Comparison of ENCODE assay signal across 19 cellular contexts in the genomic region with DNA sequence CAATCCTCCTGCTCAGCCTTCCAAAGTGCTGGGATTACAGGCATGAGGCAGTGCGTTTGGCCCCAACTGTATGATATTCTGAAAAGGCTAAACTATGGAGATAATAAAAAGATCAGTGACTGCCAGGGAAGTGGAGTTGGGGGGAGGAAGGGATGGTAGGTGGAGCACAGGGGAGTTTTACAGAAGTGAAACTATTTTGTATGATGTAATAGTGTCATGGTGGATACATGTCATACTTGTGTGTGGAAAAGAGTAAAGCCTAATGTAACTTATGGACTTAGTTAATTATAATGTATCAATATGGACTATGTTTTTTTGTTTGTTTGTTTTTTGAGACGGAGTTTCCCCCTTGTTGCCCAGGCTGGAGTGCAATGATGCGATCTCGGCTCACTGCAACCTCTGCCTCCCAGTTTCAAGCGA. TPM values are rescaled to one million over a fixed set of nuclear protein-coding genes. Genes with fewer than 3 reads are reported as not detected.
DNase-seq lines count a peak whose midpoint lies in the region; ATAC-seq, FAIRE-seq and TF ChIP-seq lines count a peak whose summit lies in the region.
"Had no signal": no experiment of that assay in that cellular context is flagged by ENCODE, and none has a peak within 500 bp of the region (broad histone marks: within the 10 kb centered on the region; RNA-seq: fewer than 3 reads in every experiment).

No MANE protein-coding gene starts in this region.

- H3K27me3 Mint-ChIP-seq in activated naive CD4-positive, alpha-beta T cell treated with anti-CD3 and anti-CD28 coated beads, Interleukin-2, amount 50 U/mL, for 24 hours, result no peaks in the 10 kb centered on the region
- no peaks in the 10 kb centered on the region for H3K27me3 Mint-ChIP-seq in stimulated activated memory B cell treated with anti-CD40 and anti-IgM and Interleukin-4, amounts not matched to agents 10 μg/mL and 1 μg/mL and 100 μg/mL, for 72 hours
- peaks cover 7% of the 10 kb centered on the region for H3K27me3 Mint-ChIP-seq in nephron progenitor cell (ENCODE audit: low read depth, poor library complexity)
- H3K27me3 Mint-ChIP-seq: progenitor cell of endocrine pancreas had no signal

- H3K4me2 ChIP-seq in Karpas-422 (ENCODE audit: low read depth, low read length, poor library complexity, severe bottlenecking) (no peak overlapping the region), SU-DHL-6 (ENCODE audit: low read depth, low read length, poor library complexity, severe bottlenecking) (peak overlapping the region; percentile 4)

- no peak overlapping the region; the same call in 1 of the 2 replicates for H3K27ac ChIP-seq in Karpas-422 (ENCODE audit: low read length)
- H3K27ac ChIP-seq in SU-DHL-6 (ENCODE audit: low read depth, low read length), result no peak overlapping the region
- H3K27ac ChIP-seq: gastroesophageal sphincter had no signal

- H3K9me3 ChIP-seq in Karpas-422 (ENCODE audit: low read length) (no peaks in the 10 kb centered on the region), SU-DHL-6 (ENCODE audit: insufficient read depth, low read length) (no peaks in the 10 kb centered on the region)
- H3K9me3 ChIP-seq: gastroesophageal sphincter, mucosa of descending colon had no signal

- no peaks in the 10 kb centered on the region for H3K36me3 Mint-ChIP-seq in activated naive CD4-positive, alpha-beta T cell treated with anti-CD3 and anti-CD28 coated beads, Interleukin-2, amount 50 U/mL, for 24 hours
- no peaks in the 10 kb centered on the region for H3K36me3 Mint-ChIP-seq in stimulated activated memory B cell treated with anti-CD40 and anti-IgM and Interleukin-4, amounts not matched to agents 10 μg/mL and 1 μg/mL and 100 μg/mL, for 72 hours
- no peaks in the 10 kb centered on the region for H3K36me3 Mint-ChIP-seq in nephron progenitor cell (ENCODE audit: low read depth)

- H3K9me2 ChIP-seq in Karpas-422 (replicated peaks; ENCODE audit: insufficient read depth, low read length) (no peaks in the 10 kb centered on the region), SU-DHL-6 (replicated peaks; ENCODE audit: insufficient read depth, low read length) (no peaks in the 10 kb centered on the region)

- H4K20me1 ChIP-seq in Karpas-422 (ENCODE audit: insufficient read depth, low read depth, low read length), result no peaks in the 10 kb centered on the region
- H4K20me1 ChIP-seq in SU-DHL-6 (ENCODE audit: low read depth, low read length), result no peaks in the 10 kb centered on the region

- FAIRE-seq in D721Med (lab: Jason Lieb, UNC), result no peak
- FAIRE-seq: H1, keratinocyte had no signal

- H3K27ac Mint-ChIP-seq in activated naive CD4-positive, alpha-beta T cell treated with anti-CD3 and anti-CD28 coated beads, Interleukin-2, amount 50 U/mL, for 24 hours, result peak overlapping the region; percentile 71
- peak overlapping the region; percentile 53 for H3K27ac Mint-ChIP-seq in stimulated activated memory B cell treated with anti-CD40 and anti-IgM and Interleukin-4, amounts not matched to agents 10 μg/mL and 1 μg/mL and 100 μg/mL, for 72 hours
- no peak overlapping the region for H3K27ac Mint-ChIP-seq in nephron progenitor cell
- H3K27ac Mint-ChIP-seq: activated naive CD4-positive, alpha-beta T cell treated with anti-CD3 and anti-CD28 coated beads, Interleukin-2, amount 50 U/mL, for 72 hours; endodermal cell; progenitor cell of endocrine pancreas had no signal

- H3K4me1 ChIP-seq in Karpas-422 (ENCODE audit: low read length), result peaks cover 29% of the 10 kb centered on the region

- no peak for ATAC-seq in stimulated activated memory B cell treated with anti-CD40 and anti-IgM and Interleukin-4, amounts not matched to agents 10 μg/mL and 1 μg/mL and 100 μg/mL, for 72 hours
- ATAC-seq: activated naive CD4-positive, alpha-beta T cell treated with anti-CD3 and anti-CD28 coated beads, Interleukin-2, amount 50 U/mL, for 72 hours; gastroesophageal sphincter; mucosa of descending colon had no signal

- H3K79me2 ChIP-seq in Karpas-422 (ENCODE audit: low read length) (peaks cover 20% of the 10 kb centered on the region), SU-DHL-6 (ENCODE audit: insufficient read depth, low read length) (peaks cover 16% of the 10 kb centered on the region)

- H3K36me3 ChIP-seq in Karpas-422 (ENCODE audit: insufficient read depth, low read length) (0 out of 2 replicates have a peak, but pooled peaks cover under 1% of the 10 kb centered on the region), SU-DHL-6 (ENCODE audit: low read length) (no peaks in the 10 kb centered on the region)

- H3F3A ChIP-seq in SU-DHL-6 (ENCODE audit: insufficient read depth), result 0 out of 2 replicates have a peak, but pooled peaks cover 5% of the 10 kb centered on the region

- no peaks in the 10 kb centered on the region for H3K27me3 ChIP-seq in Karpas-422 (ENCODE audit: low read length)
- H3K27me3 ChIP-seq in SU-DHL-6 (ENCODE audit: low read length), result no peaks in the 10 kb centered on the region
- H3K27me3 ChIP-seq: gastroesophageal sphincter had no signal

- no peak overlapping the region for H3K4me3 ChIP-seq in Karpas-422 (ENCODE audit: low read length)
- no peak overlapping the region for H3K4me3 ChIP-seq in SU-DHL-6 (ENCODE audit: insufficient read depth, low read length, poor library complexity, severe bottlenecking)
- H3K4me3 ChIP-seq: gastroesophageal sphincter, mucosa of descending colon had no signal

- H3K9ac ChIP-seq in Karpas-422 (ENCODE audit: low read length) (no peak overlapping the region), SU-DHL-6 (ENCODE audit: low read length) (no peak overlapping the region)

- no peaks in the 10 kb centered on the region for H3K9me3 Mint-ChIP-seq in activated naive CD4-positive, alpha-beta T cell treated with anti-CD3 and anti-CD28 coated beads, Interleukin-2, amount 50 U/mL, for 24 hours
- H3K9me3 Mint-ChIP-seq in stimulated activated memory B cell treated with anti-CD40 and anti-IgM and Interleukin-4, amounts not matched to agents 10 μg/mL and 1 μg/mL and 100 μg/mL, for 72 hours, result no peaks in the 10 kb centered on the region
- H3K9me3 Mint-ChIP-seq in nephron progenitor cell, result no peaks in the 10 kb centered on the region
- H3K9me3 Mint-ChIP-seq: activated naive CD4-positive, alpha-beta T cell treated with anti-CD3 and anti-CD28 coated beads, Interleukin-2, amount 50 U/mL, for 72 hours; endodermal cell had no signal

- TF ChIP-seq CTCF in SU-DHL-6 (IDR thresholded peaks at IDR 0.05; ENCODE audit: insufficient read depth, low read length, poor library complexity, severe bottlenecking), result no peak
- TF ChIP-seq CTCF in GM10266 (IDR thresholded peaks at IDR 0.05; ENCODE audit: control insufficient read depth, insufficient read depth, low read depth, missing control alignments), result no peak
- TF ChIP-seq CTCF in D721Med (IDR thresholded peaks at IDR 0.05; ENCODE audit: insufficient read depth, missing control alignments), result no peak
- TF ChIP-seq CTCF in nephron progenitor cell (IDR thresholded peaks at IDR 0.05), result no peak

- DNase-seq in activated naive CD4-positive, alpha-beta T cell (lab: John Stamatoyannopoulos, UW), result no peak
- DNase-seq in Karpas-422, result peak; percentile 82
- DNase-seq in GM10266 (ENCODE audit: extremely low spot score), result no peak
- no peak for DNase-seq in D721Med (ENCODE audit: insufficient read length, low spot score)
- no peak for DNase-seq in nephron progenitor cell
- DNase-seq: ACHN, DMS53, endodermal cell, mucosa of descending colon, NCI-H1930, SHP77 had no signal

- no peak overlapping the region for H3K4me3 Mint-ChIP-seq in activated naive CD4-positive, alpha-beta T cell treated with anti-CD3 and anti-CD28 coated beads, Interleukin-2, amount 50 U/mL, for 24 hours
- H3K4me3 Mint-ChIP-seq in stimulated activated memory B cell treated with anti-CD40 and anti-IgM and Interleukin-4, amounts not matched to agents 10 μg/mL and 1 μg/mL and 100 μg/mL, for 72 hours, result no peak overlapping the region
- no peak overlapping the region for H3K4me3 Mint-ChIP-seq in nephron progenitor cell
- H3K4me3 Mint-ChIP-seq: endodermal cell had no signal

- peaks cover 32% of the 10 kb centered on the region for H3K4me1 Mint-ChIP-seq in activated naive CD4-positive, alpha-beta T cell treated with anti-CD3 and anti-CD28 coated beads, Interleukin-2, amount 50 U/mL, for 24 hours
- peaks cover 42% of the 10 kb centered on the region for H3K4me1 Mint-ChIP-seq in stimulated activated memory B cell treated with anti-CD40 and anti-IgM and Interleukin-4, amounts not matched to agents 10 μg/mL and 1 μg/mL and 100 μg/mL, for 72 hours
- peaks cover 25% of the 10 kb centered on the region for H3K4me1 Mint-ChIP-seq in nephron progenitor cell

- H2AFZ ChIP-seq in Karpas-422 (ENCODE audit: low read length) (peak overlapping the region; percentile 45; the same call in 1 of the 2 replicates), SU-DHL-6 (ENCODE audit: low read depth, low read length, severe bottlenecking) (peak overlapping the region; percentile 43)

RNA-seq across cellular contexts. Expression of gene GGCX, which starts 2.9 kb away (rescaled TPM):
- 31.6 and 47.0 TPM in 2 replicates for total RNA-seq in Karpas-422 (2014; rRNA removed; shearing (Covaris generic); ENCODE audit: low replicate concordance)

RNA-seq across cellular contexts. Expression of gene VAMP8, which starts 13.2 kb away (rescaled TPM):
- total RNA-seq in Karpas-422 (2014; rRNA removed; shearing (Covaris generic); ENCODE audit: low replicate concordance), result 122 and 141 TPM in 2 replicates

RNA-seq across cellular contexts. Expression of gene VAMP5, which starts 20.1 kb away (rescaled TPM):
- 0.29 TPM in 1 of 2 replicates, not detected in the other for total RNA-seq in Karpas-422 (2014; rRNA removed; shearing (Covaris generic); ENCODE audit: low replicate concordance)

RNA-seq across cellular contexts. Expression of gene MAT2A, which starts 25.2 kb away (rescaled TPM):
- total RNA-seq in Karpas-422 (2014; rRNA removed; shearing (Covaris generic); ENCODE audit: low replicate concordance), result 324 and 544 TPM in 2 replicates

RNA-seq across cellular contexts. Expression of gene RNF181, which starts 31.4 kb away (rescaled TPM):
- 332 and 398 TPM in 2 replicates for total RNA-seq in Karpas-422 (2014; rRNA removed; shearing (Covaris generic); ENCODE audit: low replicate concordance)
